Comparison of ENCODE assay signal across 12 cellular contexts in genomic region chr15:48592221-48592731, GRCh38. TPM values are rescaled to one million over a fixed set of nuclear protein-coding genes. Genes with fewer than 3 reads are reported as not detected.
DNase-seq lines count a peak whose midpoint lies in the region; ATAC-seq, FAIRE-seq and TF ChIP-seq lines count a peak whose summit lies in the region.
"Had no signal": no experiment of that assay in that cellular context is flagged by ENCODE, and none has a peak within 500 bp of the region (broad histone marks: within the 10 kb centered on the region; RNA-seq: fewer than 3 reads in every experiment).

No MANE protein-coding gene starts in this region.

- TF ChIP-seq POLR2A in HepG2 (IDR thresholded peaks at IDR 0.05; ENCODE audit: insufficient read depth in 1 of 2, low read depth in 2 of 2, low read length in 2 of 2), result no peak

- no peak for TF ChIP-seq RAD21 in HepG2 (CRISPR knock-in tag; IDR thresholded peaks at IDR 0.05)

- H3K27ac ChIP-seq in HepG2 (ENCODE audit: extremely low read length, insufficient read depth, low read length), result no peak overlapping the region

- CTCF ChIA-PET in HepG2 (lab: Yijun Ruan, JAX; ENCODE audit: low intra/inter-chr PET ratio, low total read pairs), result no interaction called here

- no peaks in the 10 kb centered on the region for H3K27me3 ChIP-seq in HepG2 (ENCODE audit: control insufficient read depth in 1 of 2, insufficient read depth in 2 of 2, low read length in 2 of 2)

- no TSS peak for BruUV-seq in HepG2 (replicated peaks; lab: Mats Ljungman, UMichigan)

- H3K4me1 ChIP-seq in HepG2 (ENCODE audit: insufficient read depth, low read length), result no peaks in the 10 kb centered on the region

- H3K79me2 ChIP-seq in HepG2 (ENCODE audit: insufficient read depth, low read length), result no peaks in the 10 kb centered on the region

- H4K20me1 ChIP-seq in HepG2 (ENCODE audit: insufficient read depth, low read length), result no peaks in the 10 kb centered on the region

- POLR2A ChIA-PET in HepG2 (lab: Yijun Ruan, JAX), result no interaction called here

- ATAC-seq in GM18907 (IDR thresholded peaks at IDR 0.05; ENCODE audit: unreplicated experiment) (no peak), HepG2 (no peak)
- ATAC-seq: naive thymus-derived CD8-positive, alpha-beta T cell had no signal

- peak; percentile 71 for DNase-seq in Daoy (ENCODE audit: low read depth)
- peak; percentile 79 for DNase-seq in MV-4-11 (lab: John Stamatoyannopoulos, UW)
- DNase-seq in choroid plexus epithelial cell (ENCODE audit: low read depth), result peak; percentile 99
- peak; percentile 99 for DNase-seq in non-pigmented ciliary epithelial cell (ENCODE audit: low read depth)
- DNase-seq in NCI-H526 treated with DMSO at 0.1 percent for 48 hours (lab: John Stamatoyannopoulos, UW), result no peak
- DNase-seq in occipital lobe (lab: John Stamatoyannopoulos, UW), result no peak
- DNase-seq in HepG2 (ENCODE audit: low spot score), result no peak
- DNase-seq: naive thymus-derived CD8-positive, alpha-beta T cell; NCI-H2171 treated with DMSO at 0.1 percent for 48 hours; SW 1271 had no signal

- no peak overlapping the region for H3K4me3 ChIP-seq in choroid plexus epithelial cell (ENCODE audit: low read depth, low read length)
- H3K4me3 ChIP-seq in HepG2 (replicated peaks in 1 of 3; ENCODE audit: insufficient read depth in 1 of 3, low read depth in 2 of 3, low read length in 3 of 3), result no peak overlapping the region

- no peaks in the 10 kb centered on the region for H3K9me3 ChIP-seq in HepG2 (ENCODE audit: low read length)

- no peak overlapping the region for H2AFZ ChIP-seq in HepG2 (ENCODE audit: low read length)

- no peaks in the 10 kb centered on the region for H3K36me3 ChIP-seq in HepG2 (replicated peaks in 1 of 2; ENCODE audit: control insufficient read depth in 1 of 2, insufficient read depth in 2 of 2, low read length in 2 of 2)

- intact Hi-C loops in HepG2 (cut with micrococcal nuclease; ENCODE audit: unreplicated experiment), result no loop called here

- FAIRE-seq in HepG2 (lab: Jason Lieb, UNC), result no peak
- FAIRE-seq: bronchial epithelial cell had no signal

- no peak overlapping the region for H3K4me2 ChIP-seq in HepG2 (ENCODE audit: low read depth, low read length)

- TF ChIP-seq CTCF in choroid plexus epithelial cell (conservative IDR thresholded peaks at IDR 0.05; ENCODE audit: low read depth, low read length), result no peak
- no peak for TF ChIP-seq CTCF in HepG2 (CRISPR knock-in tag; IDR thresholded peaks at IDR 0.05)

- 41% methylated on average over 2 of the region's 2 CpGs for WGBS in HepG2 (ENCODE audit: low lambda C conversion rate)

- no peak overlapping the region for H3K9ac ChIP-seq in HepG2 (ENCODE audit: insufficient read depth, low read depth, low read length)

- in situ Hi-C loops in HepG2 (cut with HindIII; ENCODE audit: extremely low pct_ligation_motif_present, low pct_unique_long_range_greater_than_20kb), result no loop called here

- TF ChIP-seq EP300 in HepG2 (IDR thresholded peaks at IDR 0.05; ENCODE audit: low read depth in 2 of 2, low read length in 2 of 2) (no peak), HepG2 (CRISPR knock-in tag; IDR thresholded peaks at IDR 0.05; ENCODE audit: borderline replicate concordance) (no peak)

TF ChIP-seq in HepG2, 621 proteins besides CTCF, POLR2A, EP300 and RAD21:
- TF ChIP-seq ZNF160 (CRISPR knock-in tag; IDR thresholded peaks at IDR 0.05) (no peak), EHMT2 (IDR thresholded peaks at IDR 0.05; ENCODE audit: borderline replicate concordance, low read depth, low read length) (no peak), SP4 (CRISPR knock-in tag; IDR thresholded peaks at IDR 0.05) (no peak), THYN1 (CRISPR knock-in tag; IDR thresholded peaks at IDR 0.05; ENCODE audit: borderline replicate concordance, low read depth) (no peak), RBM22 (optimal IDR thresholded peaks at IDR 0.05; ENCODE audit: low read length) (no peak), MTA1 (CRISPR knock-in tag; IDR thresholded peaks at IDR 0.05; ENCODE audit: borderline replicate concordance) (no peak), NCOA5 (CRISPR knock-in tag; IDR thresholded peaks at IDR 0.05) (no peak), KAT7 (CRISPR knock-in tag; IDR thresholded peaks at IDR 0.05; ENCODE audit: borderline replicate concordance) (no peak), GTF3A (CRISPR knock-in tag; conservative IDR thresholded peaks at IDR 0.05) (no peak), ZNF652 (CRISPR knock-in tag; IDR thresholded peaks at IDR 0.05; ENCODE audit: borderline replicate concordance, low read depth) (no peak), ZNF605 (CRISPR knock-in tag; IDR thresholded peaks at IDR 0.05) (no peak)

RNA-seq across cellular contexts. Expression of gene FBN1, which starts 53.2 kb away (rescaled TPM):
- 73.7 and 80.0 TPM in 2 replicates for total RNA-seq in Daoy (2014; rRNA removed; shearing (Covaris generic))
- 27.9 TPM for total RNA-seq in occipital lobe
- 1.7 and 3.0 TPM in 2 replicates for total RNA-seq in HepG2 (2016; rRNA removed; fragmentation: Illumina TruSeq; extraction: Trizol)
- 0.26 and 0.71 TPM in 2 replicates for total RNA-seq in HepG2 (2016; cell fraction: cytosol; rRNA removed; fragmentation: Illumina TruSeq; extraction: Trizol; ENCODE audit: low read depth)
- total RNA-seq in HepG2 (2016; cell fraction: insoluble cytoplasmic fraction; rRNA removed; fragmentation: Illumina TruSeq; extraction: Trizol), result 2.3 and 2.8 TPM in 2 replicates
- 0.83 and 1.2 TPM in 2 replicates for total RNA-seq in HepG2 (2016; cell fraction: membrane; rRNA removed; fragmentation: Illumina TruSeq; extraction: Trizol)
- 5.1 and 6.3 TPM in 2 replicates for total RNA-seq in HepG2 (2016; cell fraction: nucleus; rRNA removed; fragmentation: Illumina TruSeq; extraction: Trizol)
- polyA plus RNA-seq in HepG2 (2011; rRNA removed), result 0.81 and 1.5 TPM in 2 replicates
- polyA plus RNA-seq in HepG2 (2011; cell fraction: cytosol; rRNA removed), result 0.67 and 0.86 TPM in 2 replicates
- 1.1 and 1.4 TPM in 2 replicates for polyA plus RNA-seq in HepG2 (2011; cell fraction: nucleus; rRNA removed)
- 0.33 and 0.64 TPM in 2 replicates for polyA plus RNA-seq in HepG2 (2012)
- 0.17 and 0.28 TPM in 2 replicates for polyA plus RNA-seq in HepG2 (2016; cell fraction: cytosol; fragmentation: Illumina TruSeq; extraction: Trizol; ENCODE audit: low read depth)
- 1.3 and 1.5 TPM in 2 replicates for polyA plus RNA-seq in HepG2 (2016; cell fraction: insoluble cytoplasmic fraction; fragmentation: Illumina TruSeq; extraction: Trizol; ENCODE audit: low read depth)
- 0.23 and 0.33 TPM in 2 replicates for polyA plus RNA-seq in HepG2 (2016; cell fraction: membrane; fragmentation: Illumina TruSeq; extraction: Trizol; ENCODE audit: low read depth)
- 3.5 and 5.2 TPM in 2 replicates for polyA plus RNA-seq in HepG2 (2016; cell fraction: nucleus; fragmentation: Illumina TruSeq; extraction: Trizol; ENCODE audit: insufficient read depth, low read depth)
- 3.2 and 11.1 TPM in 2 replicates for polyA minus RNA-seq in HepG2 (2011; rRNA and poly(A)+ RNA removed; ENCODE audit: low replicate concordance)
- polyA minus RNA-seq in HepG2 (2011; cell fraction: cytosol; rRNA and poly(A)+ RNA removed), result 1.7 and 2.0 TPM in 2 replicates
- polyA minus RNA-seq in HepG2 (2011; cell fraction: nucleus; rRNA and poly(A)+ RNA removed), result 3.5 and 4.2 TPM in 2 replicates

Comparison
In these comparisons a context has a peak if more than half of its experiments do, and no peak if none do; other contexts are left out.
1. DNase-seq: peak in Daoy (single experiment), MV-4-11 (single experiment), choroid plexus epithelial cell (single experiment) and non-pigmented ciliary epithelial cell (single experiment); none in NCI-H526 treated with DMSO at 0.1 percent for 48 hours (single experiment), occipital lobe (single experiment) and HepG2 (single experiment).